In the genomic region with DNA sequence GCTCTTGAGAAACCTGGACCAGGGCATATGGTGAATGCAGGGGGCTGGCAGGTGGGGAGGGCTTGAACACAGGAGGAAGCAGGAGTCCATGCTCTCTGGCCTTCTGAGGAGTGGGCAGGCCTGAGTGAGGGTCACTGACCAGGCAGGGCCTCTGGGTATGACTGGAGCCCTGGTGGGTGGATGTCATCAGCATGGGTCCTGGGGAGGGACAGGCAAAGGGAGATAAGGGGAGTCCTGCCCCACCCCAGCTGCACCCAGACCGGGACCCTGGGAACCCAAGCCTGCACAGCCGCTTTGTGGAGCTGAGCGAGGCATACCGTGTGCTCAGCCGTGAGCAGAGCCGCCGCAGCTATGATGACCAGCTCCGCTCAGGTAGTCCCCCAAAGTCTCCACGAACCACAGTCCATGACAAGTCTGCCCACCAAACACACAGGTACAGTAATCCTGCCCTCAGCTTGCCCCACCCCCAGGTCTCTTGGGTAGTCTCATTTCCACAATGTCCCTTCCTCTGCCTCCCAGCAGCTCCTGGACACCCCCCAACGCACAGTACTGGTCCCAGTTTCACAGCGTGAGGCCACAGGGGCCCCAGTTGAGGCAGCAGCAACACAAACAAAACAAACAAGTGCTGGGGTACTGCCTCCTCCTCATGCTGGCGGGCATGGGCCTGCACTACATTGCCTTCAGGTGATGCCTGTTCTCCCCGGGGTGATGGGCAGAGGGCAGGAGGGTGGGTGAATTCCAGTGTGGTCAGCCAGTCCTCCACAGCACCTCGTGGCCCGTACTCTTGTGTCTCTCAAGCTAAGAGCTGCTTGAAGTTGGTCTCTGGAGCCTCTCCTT, we compare ENCODE assay signal across 8 cellular contexts. TPM values are rescaled to one million over a fixed set of nuclear protein-coding genes. Genes with fewer than 3 reads are reported as not detected.
A peak's percentile ranks its signal among the peaks of the same experiment; 100 is the strongest.
DNase-seq lines count a peak whose midpoint lies in the region; ATAC-seq and TF ChIP-seq lines count a peak whose summit lies in the region.
"Had no signal": no experiment of that assay in that cellular context is flagged by ENCODE, and none has a peak within 500 bp of the region (broad histone marks: within the 10 kb centered on the region; RNA-seq: fewer than 3 reads in every experiment).

No MANE protein-coding gene starts in this region.

- H3K27me3 ChIP-seq in left ventricle myocardium inferior (ENCODE audit: low read depth) (no peaks in the 10 kb centered on the region), upper lobe of left lung (no peaks in the 10 kb centered on the region), Peyer's patch (no peaks in the 10 kb centered on the region)

- H3K4me1 ChIP-seq in left ventricle myocardium inferior, result peaks cover 86% of the 10 kb centered on the region
- peaks cover 46 to 72% (median 57%) of the 10 kb centered on the region in 4 donors for H3K4me1 ChIP-seq in upper lobe of left lung
- H3K4me1 ChIP-seq in Peyer's patch, result peaks cover 0 to 63% (median 27%) of the 10 kb centered on the region in 4 donors

- H3K9me3 ChIP-seq in left ventricle myocardium inferior (replicated peaks), result no peaks in the 10 kb centered on the region
- H3K9me3 ChIP-seq in upper lobe of left lung, result no peaks in the 10 kb centered on the region
- no peaks in the 10 kb centered on the region for H3K9me3 ChIP-seq in Peyer's patch

- peaks cover 3% of the 10 kb centered on the region for H3K36me3 ChIP-seq in left ventricle myocardium inferior
- H3K36me3 ChIP-seq in upper lobe of left lung, result peaks cover 0 to 3% (median 0%) of the 10 kb centered on the region in 4 donors
- H3K36me3 ChIP-seq in Peyer's patch, result peaks cover 0 to 4% (median 0%) of the 10 kb centered on the region in 3 donors

- TF ChIP-seq POLR2A in erythroblast (IDR thresholded peaks at IDR 0.05; ENCODE audit: low read length), result no peak
- TF ChIP-seq POLR2A in upper lobe of left lung (IDR thresholded peaks at IDR 0.05), result no peak
- no peak for TF ChIP-seq POLR2A in Peyer's patch (IDR thresholded peaks at IDR 0.05)

- TF ChIP-seq CTCF in left ventricle myocardium inferior (IDR thresholded peaks at IDR 0.05; ENCODE audit: borderline replicate concordance), result no peak
- no peak for TF ChIP-seq CTCF in upper lobe of left lung (IDR thresholded peaks at IDR 0.05)
- TF ChIP-seq CTCF in Peyer's patch (IDR thresholded peaks at IDR 0.05), result no peak

- DNase-seq in left ventricle myocardium inferior (no peak), Right ventricle myocardium inferior (ENCODE audit: missing footprints) (no peak), erythroblast (lab: John Stamatoyannopoulos, UW) (peak; percentile 65 to 67), upper lobe of left lung (peak in 1 of 2 donors; percentile 50), Peyer's patch (no peak)
- DNase-seq in central memory CD4-positive, alpha-beta T cell, result no peak
- DNase-seq: NCI-H187 treated with DMSO at 0.1 percent for 48 hours had no signal

- no peak for TF ChIP-seq EP300 in upper lobe of left lung (IDR thresholded peaks at IDR 0.05)

- H3K27ac ChIP-seq in left ventricle myocardium inferior (replicated peaks) (peak overlapping the region; percentile 30), upper lobe of left lung (peak overlapping the region in 3 of 4 donors; percentile 5 to 27 (median 12)), Peyer's patch (peak overlapping the region in 1 of 4 donors; percentile 17)

- WGBS in upper lobe of left lung, 2 donors, result 88 to 91% methylated on average over 5 to 15 of the region's 15 CpGs

- intact Hi-C loops in left ventricle myocardium inferior (cut with micrococcal nuclease), result no loop called here
- intact Hi-C loops in Right ventricle myocardium inferior (cut with DNase I), result no loop called here

- H3K4me3 ChIP-seq in left ventricle myocardium inferior (no peak overlapping the region), upper lobe of left lung (no peak overlapping the region), Peyer's patch (no peak overlapping the region)

- ATAC-seq in Right ventricle myocardium inferior, result no peak
- ATAC-seq in upper lobe of left lung (ENCODE audit: low FRiP score in 2 of 2), result no peak
- ATAC-seq: esophagus mucosa had no signal

RNA-seq across cellular contexts. Expression of a gene that starts 2.0 kb away (rescaled TPM):
- 272 TPM for total RNA-seq in left ventricle myocardium inferior
- 272 TPM for total RNA-seq in Right ventricle myocardium inferior
- total RNA-seq in upper lobe of left lung, result 100 to 1,000 TPM in 3 of 6 donors, 10 to 100 TPM in 3; 25.1 to 171 (median 124) TPM
- total RNA-seq in Peyer's patch, result 10 to 100 TPM; 21.7 to 66.8 (median 42.5) TPM

RNA-seq across cellular contexts. Expression of a gene that starts 2.1 kb away (rescaled TPM):
- total RNA-seq in left ventricle myocardium inferior, result 59.9 TPM
- 53.5 TPM for total RNA-seq in Right ventricle myocardium inferior
- total RNA-seq in upper lobe of left lung, result 10 to 100 TPM; 25.0 to 52.0 (median 39.2) TPM
- 10 to 100 TPM; 42.9 to 95.0 (median 80.3) TPM for total RNA-seq in Peyer's patch

RNA-seq across cellular contexts. Expression of a gene that starts 6.3 kb away (rescaled TPM):
- total RNA-seq in left ventricle myocardium inferior, result 65.2 TPM
- total RNA-seq in Right ventricle myocardium inferior, result 66.4 TPM
- total RNA-seq in upper lobe of left lung, result 10 to 100 TPM; 30.3 to 94.3 (median 68.0) TPM
- 100 to 1,000 TPM; 145 to 190 (median 156) TPM for total RNA-seq in Peyer's patch

RNA-seq across cellular contexts. Expression of a gene that starts 6.4 kb away (rescaled TPM):
- total RNA-seq in left ventricle myocardium inferior (82.3 TPM), Right ventricle myocardium inferior (71.9 TPM), upper lobe of left lung (10 to 100 TPM; 27.2 to 69.1 (median 35.2) TPM), Peyer's patch (10 to 100 TPM; 82.5 to 90.2 (median 87.4) TPM)

RNA-seq across cellular contexts. Expression of a gene that starts 8.5 kb away (rescaled TPM):
- total RNA-seq in left ventricle myocardium inferior (45.5 TPM), Right ventricle myocardium inferior (50.6 TPM), upper lobe of left lung (100 to 1,000 TPM in 1 of 6 donors, 10 to 100 TPM in 5; 40.9 to 132 (median 63.1) TPM), Peyer's patch (100 to 1,000 TPM in 1 of 4 donors, 10 to 100 TPM in 3; 46.2 to 101 (median 94.0) TPM)

Comparison
In these comparisons a context has a peak if more than half of its experiments do, and no peak if none do; other contexts are left out.
1. DNase-seq: peak in erythroblast (2 of 2); none in left ventricle myocardium inferior (single experiment), Right ventricle myocardium inferior (single experiment), Peyer's patch (0 of 3) and central memory CD4-positive, alpha-beta T cell (single experiment).